ENCODE assay signal across 12 cellular contexts in genomic region chr11:34161812-34162506, GRCh38. TPM values are rescaled to one million over a fixed set of nuclear protein-coding genes. Genes with fewer than 3 reads are reported as not detected.
DNase-seq lines count a peak whose midpoint lies in the region; ATAC-seq, FAIRE-seq and TF ChIP-seq lines count a peak whose summit lies in the region.
"Had no signal": no experiment of that assay in that cellular context is flagged by ENCODE, and none has a peak within 500 bp of the region (broad histone marks: within the 10 kb centered on the region; RNA-seq: fewer than 3 reads in every experiment).

No MANE protein-coding gene starts in this region.

- peak; percentile 17 for DNase-seq in EH (ENCODE audit: low read depth)
- DNase-seq in T-helper 2 cell = peak in 3 of 5 experiments; percentile 12 to 44 (median 42)
- peak; percentile 53 to 66 (median 62) for DNase-seq in K562 (ENCODE audit: extremely low read depth in 1 of 4, low spot score in 3 of 4)
- DNase-seq in stimulated activated CD4-positive, alpha-beta T cell treated with anti-CD3 and anti-CD28 coated beads, Interleukin-2, amount 100 ng/mL, for 48 hours = peak; percentile 23 to 30
- no peak for DNase-seq in NCI-H748 (lab: John Stamatoyannopoulos, UW; ENCODE audit: unreplicated experiment)
- DNase-seq in esophagus squamous epithelium (lab: John Stamatoyannopoulos, UW) = no peak
- no peak for DNase-seq in DMS153 treated with DMSO at 0.1 percent for 48 hours (lab: John Stamatoyannopoulos, UW; ENCODE audit: unreplicated experiment)
- no peak for DNase-seq in Calu3
- DNase-seq: activated naive CD4-positive, alpha-beta T cell; DMS79; NCI-H1105 treated with DMSO at 0.1 percent for 48 hours had no signal

- POLR2A ChIA-PET in K562 (lab: Yijun Ruan, JAX) = interaction anchor here (1.6 kb wide), 1 partner anchor 12 kb away, joined by 8 read pairs; no protein-coding TSS in a partner anchor

- peaks cover 53% of the 10 kb centered on the region for H3K36me3 Mint-ChIP-seq in Calu3 (ENCODE audit: insufficient read depth, unreplicated experiment)

- TF ChIP-seq RAD21 in K562 (CRISPR knock-in tag; conservative IDR thresholded peaks at IDR 0.05 in 1 of 2, IDR thresholded peaks at IDR 0.05 in 1 of 2) = no peak

- H3K9me3 Mint-ChIP-seq in Calu3 (ENCODE audit: low read depth, unreplicated experiment) = no peaks in the 10 kb centered on the region

- H3K27me3 Mint-ChIP-seq in Calu3 (ENCODE audit: unreplicated experiment) = no peaks in the 10 kb centered on the region

- H3K79me2 ChIP-seq in K562 (ENCODE audit: control insufficient read depth, insufficient read depth, low read length) = no peaks in the 10 kb centered on the region

- peak overlapping the region in 1 of 2 experiments; percentile 68; a peak in 2 of 4 replicates for H3K9ac ChIP-seq in K562 (ENCODE audit: insufficient read depth in 1 of 2, low read depth in 2 of 2, low read length in 2 of 2)

- H3K9me3 ChIP-seq in K562 (replicated peaks; ENCODE audit: control insufficient read depth, insufficient read depth, low read depth, low read length) (no peaks in the 10 kb centered on the region), esophagus squamous epithelium (no peaks in the 10 kb centered on the region)

- no peaks in the 10 kb centered on the region for H3K36me3 ChIP-seq in K562 (ENCODE audit: control insufficient read depth, insufficient read depth, low read length)
- H3K36me3 ChIP-seq in esophagus squamous epithelium = peaks cover 0 to 10% (median 0%) of the 10 kb centered on the region in 3 donors

- TF ChIP-seq CTCF in K562 (IDR thresholded peaks at IDR 0.05 in 2 of 3, conservative IDR thresholded peaks at IDR 0.05 in 1 of 3; ENCODE audit: insufficient read depth in 2 of 3, low read depth in 1 of 3, low read length in 3 of 3) (no peak), esophagus squamous epithelium (IDR thresholded peaks at IDR 0.05) (no peak), Calu3 (IDR thresholded peaks at IDR 0.05; ENCODE audit: unreplicated experiment) (no peak)

- H3K4me3 Mint-ChIP-seq in Calu3 (ENCODE audit: low read depth, unreplicated experiment) = no peak overlapping the region

- TF ChIP-seq POLR2A in K562 (conservative IDR thresholded peaks at IDR 0.05) (no peak), esophagus squamous epithelium (IDR thresholded peaks at IDR 0.05) (no peak)

- 20% methylated on average over 18 of the region's 18 CpGs for WGBS in K562 (ENCODE audit: insufficient coverage, low coverage, missing lambda C conversion rate)
- 59 to 64% methylated on average over 4 to 9 of the region's 18 CpGs for WGBS in esophagus squamous epithelium, 2 donors

- no peak for TF ChIP-seq EP300 in K562 (IDR thresholded peaks at IDR 0.05; ENCODE audit: low read length)

- peaks cover 12% of the 10 kb centered on the region for H4K20me1 ChIP-seq in K562 (replicated peaks; ENCODE audit: control insufficient read depth, insufficient read depth, low read length)

- no peaks in the 10 kb centered on the region for H3K9me1 ChIP-seq in K562 (ENCODE audit: control insufficient read depth, insufficient read depth, low read length)

- H3K4me3 ChIP-seq in K562 (no peak overlapping the region), esophagus squamous epithelium (no peak overlapping the region)

- intact Hi-C loops in K562 (cut with micrococcal nuclease) (no loop called here), esophagus squamous epithelium (cut with DNase I) (no loop called here), Calu3 (cut with micrococcal nuclease; ENCODE audit: unreplicated experiment) (no loop called here)

- H3K4me2 ChIP-seq in K562 (ENCODE audit: insufficient read depth, low read length) = no peak overlapping the region

- BruUV-seq in K562 (replicated peaks; lab: Mats Ljungman, UMichigan) = no TSS peak
- BruUV-seq in Calu3 (replicated peaks; lab: Mats Ljungman, UMichigan) = no TSS peak

- peak; percentile 67 for ATAC-seq in K562

- no peak overlapping the region for H3K27ac Mint-ChIP-seq in Calu3 (ENCODE audit: unreplicated experiment)

- CTCF ChIA-PET in K562 (lab: Yijun Ruan, JAX; ENCODE audit: low intra/inter-chr PET ratio) (no interaction called here), Calu3 (lab: Charles Lee) (no interaction called here)

- peak; percentile 65 for FAIRE-seq in K562 (lab: Jason Lieb, UNC)

- peaks cover 3% of the 10 kb centered on the region for H3K4me1 Mint-ChIP-seq in Calu3 (ENCODE audit: low read depth, unreplicated experiment)

- H3K27ac ChIP-seq in K562 (ENCODE audit: extremely low read depth, low read depth, low read length) (no peak overlapping the region), esophagus squamous epithelium (no peak overlapping the region)
- H3K27ac ChIP-seq: epithelial cell of prostate had no signal

- H3K4me1 ChIP-seq in K562 (replicated peaks in 1 of 2; ENCODE audit: control insufficient read depth in 2 of 2, insufficient read depth in 2 of 2, low read length in 2 of 2) (peaks cover 8 to 16% of the 10 kb centered on the region in 2 experiments; a peak in 4 of 5 replicates), esophagus squamous epithelium (peaks cover 0 to 19% (median 0%) of the 10 kb centered on the region in 3 donors)

- in situ Hi-C loops in K562 (cut with MboI) = loop anchor here (25.0 kb wide), 1 partner anchor 325 kb away; no protein-coding TSS in a partner anchor

- no peak overlapping the region for H2AFZ ChIP-seq in K562 (ENCODE audit: low read depth, low read length)

- H3K27me3 ChIP-seq in K562 (ENCODE audit: control insufficient read depth in 2 of 2, insufficient read depth in 2 of 2, low read length in 2 of 2) = peaks cover 12 to 44% of the 10 kb centered on the region in 2 experiments; a peak in 4 of 5 replicates
- H3K27me3 ChIP-seq in esophagus squamous epithelium = no peaks in the 10 kb centered on the region

TF ChIP-seq in K562, 482 proteins besides CTCF, POLR2A, EP300 and RAD21 (continues in another document):
- TF ChIP-seq ZNF707 (CRISPR knock-in tag; conservative IDR thresholded peaks at IDR 0.05) (no peak), NKRF (IDR thresholded peaks at IDR 0.05; ENCODE audit: borderline replicate concordance) (no peak), KHSRP (IDR thresholded peaks at IDR 0.05) (no peak), JUND (IDR thresholded peaks at IDR 0.05; ENCODE audit: borderline replicate concordance, low read depth, low read length) (peak; percentile 85), JUND (tag; IDR thresholded peaks at IDR 0.05; ENCODE audit: borderline replicate concordance, low read depth, low read length) (peak; percentile 84), TAL1 (IDR thresholded peaks at IDR 0.05) (no peak)

RNA-seq across cellular contexts. Expression of gene NAT10, which starts 56.5 kb away (rescaled TPM):
- total RNA-seq in K562 (2011; cell fraction: chromatin; rRNA removed; ENCODE audit: low replicate concordance) = 165 and 174 TPM in 2 replicates
- total RNA-seq in K562 (2011; cell fraction: nucleolus; rRNA removed) = 86.5 and 93.6 TPM in 2 replicates
- total RNA-seq in K562 (2011; cell fraction: nucleoplasm; rRNA removed) = 106 and 112 TPM in 2 replicates
- total RNA-seq in K562 (2014; rRNA removed) = 59.5 and 68.0 TPM in 2 replicates
- total RNA-seq in K562 (2014; rRNA removed; fragmentation: Illumina TruSeq; extraction: Trizol) = 69.0 and 71.1 TPM in 2 replicates
- 91.3 and 92.9 TPM in 2 replicates for total RNA-seq in K562 (2015; rRNA removed; fragmentation: Illumina TruSeq; extraction: Trizol)
- 125 and 127 TPM in 2 replicates for total RNA-seq in K562 (2021)
- polyA plus RNA-seq in K562 (2011; rRNA removed) = 86.3 and 96.5 TPM in 2 replicates
- 79.8 and 93.3 TPM in 2 replicates for polyA plus RNA-seq in K562 (2011; cell fraction: cytosol; rRNA removed)
- 120 and 143 TPM in 2 replicates for polyA plus RNA-seq in K562 (2011; cell fraction: nucleus; rRNA removed)
- polyA plus RNA-seq in K562 (2012) = 54.7 and 77.0 TPM in 2 replicates
- polyA plus RNA-seq in K562 (2014; fragmentation: Illumina TruSeq; extraction: Trizol) = 91.3 and 98.2 TPM in 2 replicates
- polyA plus RNA-seq in K562 (2014; fragmentation: Nextera tagmentation; extraction: Ambion mirVana) = 100 to 1,000 TPM in 1 of 2 experiments, 10 to 100 TPM in 1; 55.4 to 122 TPM
- 62.4 and 73.4 TPM in 2 replicates for polyA plus RNA-seq in K562 (2014; rRNA removed)
- polyA minus RNA-seq in K562 (2011; rRNA and poly(A)+ RNA removed) = 131 and 145 TPM in 2 replicates
- 100 and 108 TPM in 2 replicates for polyA minus RNA-seq in K562 (2011; cell fraction: cytosol; rRNA and poly(A)+ RNA removed)
- polyA minus RNA-seq in K562 (2011; cell fraction: nucleus; rRNA and poly(A)+ RNA removed) = 60.0 and 82.5 TPM in 2 replicates
- 10 to 100 TPM; 17.6 to 35.9 (median 32.6) TPM for total RNA-seq in esophagus squamous epithelium
- total RNA-seq in Calu3 (2022) = 74.7 and 80.1 TPM in 2 replicates

Comparison
In these comparisons a context has a peak if more than half of its experiments do, and no peak if none do; other contexts are left out.
1. DNase-seq: peak in EH (single experiment), T-helper 2 cell (3 of 5), K562 (4 of 4) and stimulated activated CD4-positive, alpha-beta T cell treated with anti-CD3 and anti-CD28 coated beads, Interleukin-2, amount 100 ng/mL, for 48 hours (2 of 2); none in NCI-H748 (single experiment), esophagus squamous epithelium (single experiment), DMS153 treated with DMSO at 0.1 percent for 48 hours (single experiment) and Calu3 (single experiment).